Comparison of ENCODE assay signal across 8 cellular contexts in the genomic region with DNA sequence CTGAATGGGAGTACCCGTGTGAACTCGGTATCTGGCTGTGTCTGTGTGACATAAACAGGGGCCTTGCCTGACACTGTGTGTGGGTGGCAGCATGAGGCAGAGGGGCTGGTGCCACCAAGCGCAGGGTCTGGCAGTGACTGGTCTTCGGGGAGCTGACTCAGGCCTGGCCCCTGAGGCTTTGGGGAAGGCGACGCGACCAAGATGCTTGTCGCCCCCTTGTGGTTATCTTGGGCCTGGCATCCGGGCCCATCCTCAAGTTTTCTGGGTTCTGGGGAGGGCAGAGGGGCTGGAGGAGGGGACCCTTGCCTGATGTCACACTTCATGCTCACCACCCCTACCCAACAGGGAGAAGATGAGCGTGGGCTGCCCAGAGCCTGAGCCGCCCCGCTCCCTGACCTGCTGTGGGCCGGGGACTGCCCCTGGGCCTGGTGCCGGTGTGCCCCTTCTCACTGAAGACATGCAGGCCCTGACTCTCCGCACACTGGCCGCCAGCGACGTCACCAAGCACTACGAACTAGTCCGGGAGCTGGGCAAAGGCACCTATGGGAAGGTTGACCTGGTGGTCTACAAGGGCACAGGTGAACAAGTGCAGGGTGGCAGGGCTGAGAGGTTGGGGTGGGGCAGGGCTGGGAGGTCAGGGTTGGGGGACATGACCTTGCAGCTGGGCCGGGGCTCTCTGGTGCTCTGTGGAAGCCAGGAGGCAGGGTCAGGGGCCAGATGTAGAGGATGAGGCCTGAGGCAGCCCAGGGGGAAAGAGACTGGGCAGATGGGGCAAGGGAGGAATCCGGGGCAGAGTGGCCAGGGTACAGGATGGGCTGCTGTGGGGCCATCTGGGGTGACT. TPM values are rescaled to one million over a fixed set of nuclear protein-coding genes. Genes with fewer than 3 reads are reported as not detected.
DNase-seq lines count a peak whose midpoint lies in the region; ATAC-seq, FAIRE-seq and TF ChIP-seq lines count a peak whose summit lies in the region.

No MANE protein-coding gene starts in this region.

- H2AFZ ChIP-seq in OCI-LY7 (ENCODE audit: low read length), result no peak overlapping the region

- no peaks in the 10 kb centered on the region for H4K20me1 ChIP-seq in OCI-LY7 (ENCODE audit: insufficient read depth, low read length)

- H3K4me1 ChIP-seq in OCI-LY7 (ENCODE audit: insufficient read depth, low read length, poor library complexity, severe bottlenecking) (no peaks in the 10 kb centered on the region), pancreas (no peaks in the 10 kb centered on the region), tibial nerve (peaks cover 0 to 2% (median 0%) of the 10 kb centered on the region in 4 donors)

- H3K79me2 ChIP-seq in OCI-LY7 (ENCODE audit: insufficient read depth, low read depth, low read length), result no peaks in the 10 kb centered on the region

- H3K36me3 ChIP-seq in OCI-LY7 (ENCODE audit: insufficient read depth, low read length) (no peaks in the 10 kb centered on the region), pancreas (no peaks in the 10 kb centered on the region), tibial nerve (no peaks in the 10 kb centered on the region)

- peak; percentile 26 for DNase-seq in SIG-M5 treated with dmso at 0.1 percent for 504 hours (lab: John Stamatoyannopoulos, UW; ENCODE audit: unreplicated experiment)
- no peak for DNase-seq in SIG-M5 (lab: John Stamatoyannopoulos, UW)
- peak; percentile 73 for DNase-seq in OCI-LY7 (ENCODE audit: low spot score)
- DNase-seq in activated T-cell treated with anti-CD3 and anti-CD28 coated beads, Interleukin-2, amount 50 U/mL, for 48 hours, result peak; percentile 87
- DNase-seq in fibroblast of mammary gland (ENCODE audit: low read depth), result peak; percentile 35
- peak in 5 of 6 donors; percentile 23 to 88 (median 65) for DNase-seq in pancreas
- peak in 1 of 2 donors; percentile 57 for DNase-seq in tibial nerve (ENCODE audit: low spot score in 2 of 2)
- DNase-seq in NCI-H1105 treated with DMSO at 0.1 percent for 48 hours (lab: John Stamatoyannopoulos, UW), result no peak

- TF ChIP-seq POLR2A in tibial nerve (IDR thresholded peaks at IDR 0.05), result no peak

- no peak for FAIRE-seq in pancreas (lab: Jason Lieb, UNC)

- TF ChIP-seq CTCF in OCI-LY7 (conservative IDR thresholded peaks at IDR 0.05; ENCODE audit: low read length), result peak; percentile 92
- peak; percentile 71 for TF ChIP-seq CTCF in fibroblast of mammary gland (conservative IDR thresholded peaks at IDR 0.05; ENCODE audit: control insufficient read depth, insufficient read depth, low read depth, low read length)
- peak; percentile 81 to 89 (median 86) for TF ChIP-seq CTCF in pancreas (IDR thresholded peaks at IDR 0.05)
- peak; percentile 66 to 88 (median 75) for TF ChIP-seq CTCF in tibial nerve (IDR thresholded peaks at IDR 0.05)

- CTCF ChIA-PET in OCI-LY7 (lab: Charles Lee; ENCODE audit: unreplicated experiment), result interaction anchor here (0.6 to 1.5 kb wide), 2 partner anchors 33 to 40 kb away, joined by 3 to 13 read pairs; no protein-coding TSS in a partner anchor

- no peak overlapping the region for H3K4me3 ChIP-seq in OCI-LY7 (ENCODE audit: low read depth, low read length, poor library complexity, severe bottlenecking)
- H3K4me3 ChIP-seq in fibroblast of mammary gland (ENCODE audit: control insufficient read depth, low read depth, low read length), result no peak overlapping the region
- no peak overlapping the region for H3K4me3 ChIP-seq in pancreas
- no peak overlapping the region for H3K4me3 ChIP-seq in tibial nerve

- intact Hi-C loops in OCI-LY7 (cut with micrococcal nuclease; ENCODE audit: unreplicated experiment) (loop anchor here (1.0 kb wide), 1 partner anchor 40 kb away; no protein-coding TSS in a partner anchor), pancreas (cut with DNase I) (loop anchor here in 1 of 3 donors (5.0 kb wide), 1 partner anchor 40 kb away; no protein-coding TSS in a partner anchor)

- no peak overlapping the region for H3K4me2 ChIP-seq in OCI-LY7 (ENCODE audit: low read length)

- H3K9me3 ChIP-seq in OCI-LY7 (ENCODE audit: low read length) (no peaks in the 10 kb centered on the region), pancreas (no peaks in the 10 kb centered on the region), tibial nerve (no peaks in the 10 kb centered on the region)

- BruUV-seq in OCI-LY7 (replicated peaks; lab: Mats Ljungman, UMichigan), result no TSS peak

- H3K9me2 ChIP-seq in OCI-LY7 (ENCODE audit: insufficient read depth, low read length), result no peaks in the 10 kb centered on the region

- H3K27ac ChIP-seq in OCI-LY7 (ENCODE audit: low read depth, low read length, poor library complexity, severe bottlenecking) (no peak overlapping the region), pancreas (no peak overlapping the region), tibial nerve (no peak overlapping the region)

- TF ChIP-seq EP300 in tibial nerve (IDR thresholded peaks at IDR 0.05), result no peak

- H3K27me3 ChIP-seq in pancreas (no peaks in the 10 kb centered on the region), tibial nerve (no peaks in the 10 kb centered on the region)

- WGBS in pancreas, 2 donors, result 44 to 50% methylated on average over 21 to 22 of the region's 22 CpGs
- 46 to 61% methylated on average over 10 to 22 of the region's 22 CpGs for WGBS in tibial nerve, 2 donors

- peak; percentile 58 to 89 (median 77) for ATAC-seq in pancreas

- POLR2A ChIA-PET in OCI-LY7 (lab: Charles Lee), result no interaction called here

RNA-seq across cellular contexts. Expression of a gene that starts 24.9 kb away (rescaled TPM):
- total RNA-seq in OCI-LY7 (2014; rRNA removed; shearing (Covaris generic)), result 0.22 and 0.46 TPM in 2 replicates
- 0.63 TPM in 2 replicates for total RNA-seq in OCI-LY7 (2022)
- total RNA-seq in pancreas, result 1 to 10 TPM; 1.3 to 4.0 (median 1.6) TPM
- 1 to 10 TPM in 1 of 2 donors, under 1 TPM in 1; 0.96 to 1.4 TPM for polyA plus RNA-seq in pancreas
- under 1 TPM in 2 of 4 donors, not detected in 2; 0.22 to 0.30 TPM for total RNA-seq in tibial nerve

RNA-seq across cellular contexts. Expression of a gene that starts 46.0 kb away (rescaled TPM):
- total RNA-seq in OCI-LY7 (2014; rRNA removed; shearing (Covaris generic)), result 5.0 and 5.3 TPM in 2 replicates
- total RNA-seq in OCI-LY7 (2022), result 12.1 and 16.1 TPM in 2 replicates
- 1 to 10 TPM in 2 of 6 donors, under 1 TPM in 3, not detected in 1; 0.25 to 2.0 (median 0.58) TPM for total RNA-seq in pancreas
- polyA plus RNA-seq in pancreas, result under 1 TPM; 0.61 to 0.77 TPM
- 1 to 10 TPM in 2 of 4 donors, not detected in 2; 4.5 to 6.1 TPM for total RNA-seq in tibial nerve

Comparison
In these comparisons a context has a peak if more than half of its experiments do, and no peak if none do; other contexts are left out.
1. DNase-seq: peak in SIG-M5 treated with dmso at 0.1 percent for 504 hours (single experiment), OCI-LY7 (single experiment), activated T-cell treated with anti-CD3 and anti-CD28 coated beads, Interleukin-2, amount 50 U/mL, for 48 hours (2 of 2), fibroblast of mammary gland (single experiment) and pancreas (5 of 6); none in SIG-M5 (single experiment) and NCI-H1105 treated with DMSO at 0.1 percent for 48 hours (single experiment).
2. Peak in every context shown above with its lines, with median percentiles within 50 percentile points of each other: CTCF ChIP-seq.